In the genomic region with DNA sequence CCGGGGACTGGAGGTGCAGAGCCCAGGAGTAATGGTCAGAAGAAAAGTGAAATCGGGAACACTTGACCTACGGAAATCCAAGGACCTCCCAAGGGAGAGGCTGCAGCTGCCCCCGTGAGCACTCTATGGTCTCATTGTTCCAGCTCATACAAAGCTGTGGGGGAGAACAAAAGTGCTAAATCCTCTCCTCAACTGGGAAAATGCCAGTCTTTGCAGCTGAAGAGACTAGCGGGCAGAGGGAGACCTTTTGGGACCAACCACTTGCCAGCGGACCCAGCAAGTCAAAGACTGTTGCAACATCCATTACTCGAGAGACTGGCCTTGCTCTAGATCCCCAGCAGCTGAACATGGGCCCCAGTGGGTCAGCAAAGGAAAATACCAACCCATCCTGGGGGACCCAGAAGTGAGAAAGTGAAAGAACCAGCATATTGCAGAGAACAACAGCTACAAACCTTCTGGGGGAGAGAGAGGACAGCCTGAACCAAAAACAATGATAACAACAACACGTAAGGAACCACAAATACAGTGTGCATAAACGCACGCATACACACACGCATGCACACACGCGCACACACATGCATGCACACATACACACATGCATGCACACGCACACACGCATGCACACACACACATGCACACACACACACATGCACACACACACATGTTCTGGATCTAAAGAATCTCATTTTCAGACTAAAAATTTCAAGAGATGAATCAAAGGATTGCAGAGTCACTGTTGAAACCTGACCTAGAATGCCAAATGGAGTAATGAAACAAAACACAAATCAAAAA, we compare ENCODE assay signal across 32 cellular contexts. TPM values are rescaled to one million over a fixed set of nuclear protein-coding genes. Genes with fewer than 3 reads are reported as not detected.
DNase-seq lines count a peak whose midpoint lies in the region; ATAC-seq lines count a peak whose summit lies in the region.
"Had no signal": no experiment of that assay in that cellular context is flagged by ENCODE, and none has a peak within 500 bp of the region (broad histone marks: within the 10 kb centered on the region; RNA-seq: fewer than 3 reads in every experiment).

No MANE protein-coding gene starts in this region.

- intact Hi-C loops in naive thymus-derived CD4-positive, alpha-beta T cell (cut with micrococcal nuclease) = no loop called here

- in situ Hi-C loops in SK-MEL-5 (cut with HindIII; ENCODE audit: low pct_unique_long_range_greater_than_20kb, low sequenced_read_pairs) = no loop called here

- no peaks in the 10 kb centered on the region for H3K36me3 ChIP-seq in naive thymus-derived CD4-positive, alpha-beta T cell (ENCODE audit: control insufficient read depth in 2 of 3, insufficient read depth in 3 of 3, low read length in 3 of 3)
- H3K36me3 ChIP-seq: gastrocnemius medialis, neutrophil, Peyer's patch, uterus had no signal

- no peaks in the 10 kb centered on the region for H3K27me3 ChIP-seq in naive thymus-derived CD4-positive, alpha-beta T cell (ENCODE audit: control insufficient read depth in 2 of 2, insufficient read depth in 2 of 2, low read length in 2 of 2)
- H3K27me3 ChIP-seq: Peyer's patch, testis had no signal

- H3K27ac Mint-ChIP-seq in naive thymus-derived CD4-positive, alpha-beta T cell = no peak overlapping the region
- no peak overlapping the region for H3K27ac Mint-ChIP-seq in natural killer cell treated with Interleukin-12 subunit alpha and Interleukin-12 subunit beta and Interleukin-15 and Interleukin-18, amount 100 ng/mL, for 72 hours
- H3K27ac Mint-ChIP-seq: activated CD4-positive, alpha-beta memory T cell treated with anti-CD3 and anti-CD28 coated beads for 36 hours; CD8-positive, alpha-beta T cell; immature natural killer cell; stimulated activated memory B cell treated with anti-CD40 and anti-IgM and Interleukin-4, amounts not matched to agents 10 μg/mL and 1 μg/mL and 100 μg/mL, for 72 hours; T-helper 2 cell treated with Interferon-gamma antibody and Interleukin-4, amounts not matched to agents 5 μg/mL and 100 μg/mL, for 36 hours had no signal

- CTCF ChIA-PET in naive thymus-derived CD4-positive, alpha-beta T cell (lab: Charles Lee) = no interaction called here

- no peaks in the 10 kb centered on the region for H3K36me3 Mint-ChIP-seq in naive thymus-derived CD4-positive, alpha-beta T cell
- H3K36me3 Mint-ChIP-seq in natural killer cell treated with Interleukin-12 subunit alpha and Interleukin-12 subunit beta and Interleukin-15 and Interleukin-18, amount 100 ng/mL, for 72 hours = no peaks in the 10 kb centered on the region
- H3K36me3 Mint-ChIP-seq: activated CD4-positive, alpha-beta memory T cell treated with anti-CD3 and anti-CD28 coated beads for 36 hours; CD8-positive, alpha-beta T cell; immature natural killer cell; stimulated activated memory B cell treated with anti-CD40 and anti-IgM and Interleukin-4, amounts not matched to agents 10 μg/mL and 1 μg/mL and 100 μg/mL, for 72 hours had no signal

- H3K9me3 Mint-ChIP-seq in naive thymus-derived CD4-positive, alpha-beta T cell = no peaks in the 10 kb centered on the region
- no peaks in the 10 kb centered on the region for H3K9me3 Mint-ChIP-seq in natural killer cell treated with Interleukin-12 subunit alpha and Interleukin-12 subunit beta and Interleukin-15 and Interleukin-18, amount 100 ng/mL, for 72 hours
- H3K9me3 Mint-ChIP-seq: activated CD4-positive, alpha-beta memory T cell treated with anti-CD3 and anti-CD28 coated beads for 36 hours; CD8-positive, alpha-beta T cell; immature natural killer cell; stimulated activated memory B cell treated with anti-CD40 and anti-IgM and Interleukin-4, amounts not matched to agents 10 μg/mL and 1 μg/mL and 100 μg/mL, for 72 hours; T-helper 2 cell treated with Interferon-gamma antibody and Interleukin-4, amounts not matched to agents 5 μg/mL and 100 μg/mL, for 36 hours had no signal

- no peak overlapping the region for H3K4me3 ChIP-seq in naive thymus-derived CD4-positive, alpha-beta T cell (ENCODE audit: low read length)
- H3K4me3 ChIP-seq: body of pancreas, gastrocnemius medialis, Peyer's patch, testis, uterus had no signal

- H3K9me3 ChIP-seq in naive thymus-derived CD4-positive, alpha-beta T cell (ENCODE audit: control insufficient read depth in 2 of 3, low read length in 3 of 3) = no peaks in the 10 kb centered on the region
- H3K9me3 ChIP-seq: body of pancreas, gastrocnemius medialis, neutrophil, Peyer's patch, testis, uterus had no signal

- no peaks in the 10 kb centered on the region for H3K4me1 Mint-ChIP-seq in naive thymus-derived CD4-positive, alpha-beta T cell
- H3K4me1 Mint-ChIP-seq in natural killer cell treated with Interleukin-12 subunit alpha and Interleukin-12 subunit beta and Interleukin-15 and Interleukin-18, amount 100 ng/mL, for 72 hours (ENCODE audit: low read depth in 2 of 2) = no peaks in the 10 kb centered on the region
- H3K4me1 Mint-ChIP-seq: immature natural killer cell; stimulated activated memory B cell treated with anti-CD40 and anti-IgM and Interleukin-4, amounts not matched to agents 10 μg/mL and 1 μg/mL and 100 μg/mL, for 72 hours had no signal

- POLR2A ChIA-PET in naive thymus-derived CD4-positive, alpha-beta T cell (lab: Charles Lee) = no interaction called here

- H3K27ac ChIP-seq in naive thymus-derived CD4-positive, alpha-beta T cell (ENCODE audit: low read depth, low read length) = no peak overlapping the region
- H3K27ac ChIP-seq: body of pancreas, gastrocnemius medialis, neutrophil, Peyer's patch, testis, uterus had no signal

- no peak for ATAC-seq in naive thymus-derived CD4-positive, alpha-beta T cell
- no peak for ATAC-seq in natural killer cell treated with Interleukin-12 subunit alpha and Interleukin-12 subunit beta and Interleukin-15 and Interleukin-18, amount 100 ng/mL, for 72 hours
- ATAC-seq: body of pancreas; CD8-positive, alpha-beta T cell; gastrocnemius medialis; HCT116; stimulated activated memory B cell treated with anti-CD40 and anti-IgM and Interleukin-4, amounts not matched to agents 10 μg/mL and 1 μg/mL and 100 μg/mL, for 72 hours had no signal

- DNase-seq in Ammon's horn (ENCODE audit: low spot score) (peak; percentile 89), SK-MEL-5 (ENCODE audit: low read depth, low spot score) (peak; percentile 59), globus pallidus (ENCODE audit: low spot score) (peak; percentile 93), nucleus accumbens (lab: John Stamatoyannopoulos, UW) (peak in 46 of 56 donors; percentile 10 to 79 (median 56)), DMS 273 (lab: John Stamatoyannopoulos, UW; ENCODE audit: unreplicated experiment) (no peak), glomerular visceral epithelial cell (ENCODE audit: extremely low spot score) (no peak)
- no peak for DNase-seq in naive thymus-derived CD4-positive, alpha-beta T cell
- DNase-seq in natural killer cell treated with Interleukin-12 subunit alpha and Interleukin-12 subunit beta and Interleukin-15 and Interleukin-18, amount 100 ng/mL, for 72 hours (ENCODE audit: low spot score) = no peak
- DNase-seq: activated CD4-positive, alpha-beta memory T cell treated with anti-CD3 and anti-CD28 coated beads for 36 hours; activated CD4-positive, CD25-positive, alpha-beta regulatory T cell treated with anti-CD3 and anti-CD28 coated beads, Interleukin-2, amount 50 U/mL, for 72 hours; activated naive CD4-positive, alpha-beta T cell treated with Interleukin-2 at 50 U/mL for 16 hours; body of pancreas; CD8-positive, alpha-beta T cell; cerebellar nuclear complex; EL; gastrocnemius medialis; immature natural killer cell; IMR-90; mesenchymal stem cell; NCI-H1436; NCI-H2081; NCI-H226; NCI-H69; Peyer's patch; SHP77 treated with DMSO at 0.1 percent for 48 hours; stimulated activated CD4-positive, alpha-beta T cell treated with anti-CD3 and anti-CD28 coated beads, Interleukin-15, amount 100 ng/mL, for 24 hours; testis; uterus had no signal

- H3K4me1 ChIP-seq in naive thymus-derived CD4-positive, alpha-beta T cell (ENCODE audit: control insufficient read depth in 2 of 2, insufficient read depth in 2 of 2, low read length in 2 of 2) = no peaks in the 10 kb centered on the region
- H3K4me1 ChIP-seq: body of pancreas, gastrocnemius medialis, Peyer's patch, uterus had no signal

- no peak overlapping the region for H3K4me3 Mint-ChIP-seq in naive thymus-derived CD4-positive, alpha-beta T cell
- no peak overlapping the region for H3K4me3 Mint-ChIP-seq in natural killer cell treated with Interleukin-12 subunit alpha and Interleukin-12 subunit beta and Interleukin-15 and Interleukin-18, amount 100 ng/mL, for 72 hours
- H3K4me3 Mint-ChIP-seq: activated CD4-positive, alpha-beta memory T cell treated with anti-CD3 and anti-CD28 coated beads for 36 hours; CD8-positive, alpha-beta T cell; immature natural killer cell; stimulated activated memory B cell treated with anti-CD40 and anti-IgM and Interleukin-4, amounts not matched to agents 10 μg/mL and 1 μg/mL and 100 μg/mL, for 72 hours; T-helper 2 cell treated with Interferon-gamma antibody and Interleukin-4, amounts not matched to agents 5 μg/mL and 100 μg/mL, for 36 hours had no signal

- H3K27me3 Mint-ChIP-seq in naive thymus-derived CD4-positive, alpha-beta T cell = peaks cover 45 to 60% (median 56%) of the 10 kb centered on the region in 5 donors
- peaks cover 38 to 61% of the 10 kb centered on the region in 2 donors for H3K27me3 Mint-ChIP-seq in natural killer cell treated with Interleukin-12 subunit alpha and Interleukin-12 subunit beta and Interleukin-15 and Interleukin-18, amount 100 ng/mL, for 72 hours

RNA-seq across cellular contexts. Expression of gene ELMO2, which starts 24.7 kb away (rescaled TPM):
- 41.1 and 44.9 TPM in 2 replicates for total RNA-seq in SK-MEL-5 (2014; rRNA removed; shearing (Covaris generic))
- polyA plus RNA-seq in SK-MEL-5 (2015; cell fraction: cytosol; rRNA removed) = 52.8 and 56.4 TPM in 2 replicates
- polyA plus RNA-seq in SK-MEL-5 (2015; cell fraction: nucleus; rRNA removed) = 38.1 and 65.6 TPM in 2 replicates
- 100 to 1,000 TPM in 1 of 5 experiments, 10 to 100 TPM in 4; 50.8 to 104 (median 52.3) TPM for total RNA-seq in naive thymus-derived CD4-positive, alpha-beta T cell
- polyA plus RNA-seq in naive thymus-derived CD4-positive, alpha-beta T cell = 10 to 100 TPM; 35.6 to 67.4 TPM
- total RNA-seq in natural killer cell treated with Interleukin-12 subunit alpha and Interleukin-12 subunit beta and Interleukin-15 and Interleukin-18, amount 100 ng/mL, for 72 hours = 100 to 1,000 TPM in 1 of 2 donors, 10 to 100 TPM in 1; 92.3 to 100 TPM

Comparison
In these comparisons a context has a peak if more than half of its experiments do, and no peak if none do; other contexts are left out.
1. DNase-seq: peak in Ammon's horn (single experiment), SK-MEL-5 (single experiment), globus pallidus (single experiment) and nucleus accumbens (46 of 56); none in DMS 273 (single experiment), glomerular visceral epithelial cell (single experiment), naive thymus-derived CD4-positive, alpha-beta T cell (0 of 9) and natural killer cell treated with Interleukin-12 subunit alpha and Interleukin-12 subunit beta and Interleukin-15 and Interleukin-18, amount 100 ng/mL, for 72 hours (single experiment).